In genomic region chr22:23744485-23744884, GRCh38 we compare ENCODE assay signal across 38 cellular contexts. TPM values are rescaled to one million over a fixed set of nuclear protein-coding genes. Genes with fewer than 3 reads are reported as not detected.
"Had no signal": no experiment of that assay in that cellular context is flagged by ENCODE, and none has a peak within 500 bp of the region (broad histone marks: within the 10 kb centered on the region; RNA-seq: fewer than 3 reads in every experiment).

No MANE protein-coding gene starts in this region.

- H2AFZ ChIP-seq: hepatocyte had no signal

- DNase-seq: activated CD4-positive, alpha-beta memory T cell treated with anti-CD3 and anti-CD28 coated beads for 36 hours; activated CD4-positive, alpha-beta T cell treated with anti-CD3 and anti-CD28 coated beads for 48 hours; activated CD8-positive, alpha-beta memory T cell treated with anti-CD3 and anti-CD28 coated beads, Interleukin-2, amount 10 ng/mL, durations not matched to agents 7 days and 5 days; activated CD8-positive, alpha-beta memory T cell treated with anti-CD3 and anti-CD28 coated beads, Interleukin-2, amount 50 U/mL, for 4 hours; activated CD8-positive, alpha-beta T cell treated with anti-CD3 and anti-CD28 coated beads, Interleukin-2, amount 10 ng/mL, durations not matched to agents 7 days and 5 days; activated effector memory CD4-positive, alpha-beta T cell treated with anti-CD3 and anti-CD28 coated beads, Interleukin-2, amount 50 U/mL, for 16 hours; activated naive CD4-positive, alpha-beta T cell treated with anti-CD3 and anti-CD28 coated beads for 36 hours; activated naive CD8-positive, alpha-beta T cell treated with anti-CD3 and anti-CD28 coated beads for 36 hours; activated naive CD8-positive, alpha-beta T cell treated with anti-CD3 and anti-CD28 coated beads, Interleukin-2, amount 50 U/mL, for 24 hours; activated T-cell treated with anti-CD3 and anti-CD28 coated beads, Interleukin-2, amount 50 U/mL, for 1 hour; activated T-cell treated with anti-CD3 and anti-CD28 coated beads, Interleukin-2, amount 50 U/mL, for 48 hours; adrenal gland; amygdala; caudate nucleus; cortex of kidney; dermis blood vessel endothelial cell; effector CD4-positive, alpha-beta T cell; effector memory CD8-positive, alpha-beta T cell; esophagus squamous epithelium; heart right ventricle; T-helper 2 cell had no signal

- H3K4me3 Mint-ChIP-seq: activated CD4-positive, alpha-beta memory T cell treated with anti-CD3 and anti-CD28 coated beads for 36 hours; activated CD8-positive, alpha-beta memory T cell treated with anti-CD3 and anti-CD28 coated beads, Interleukin-2, amount 10 ng/mL, durations not matched to agents 7 days and 5 days; activated CD8-positive, alpha-beta T cell treated with anti-CD3 and anti-CD28 coated beads, Interleukin-2, amount 10 ng/mL, durations not matched to agents 7 days and 5 days; activated naive CD4-positive, alpha-beta T cell treated with anti-CD3 and anti-CD28 coated beads for 36 hours; activated naive CD4-positive, alpha-beta T cell treated with anti-CD3 and anti-CD28 coated beads, Interleukin-2, amount 50 U/mL, for 24 hours; activated naive CD8-positive, alpha-beta T cell treated with anti-CD3 and anti-CD28 coated beads for 36 hours; activated naive CD8-positive, alpha-beta T cell treated with anti-CD3 and anti-CD28 coated beads, Interleukin-2, amount 50 U/mL, for 24 hours; activated T-helper 1 cell treated with anti-CD3 and anti-CD28 coated beads, Interleukin-12 subunit alpha, Interleukin-12 subunit beta, Interleukin-2, Interleukin-4 antibody, amounts not matched to agents 30 ng/mL and 10 ng/mL and 1 ng/mL, durations not matched to agents 14 hours and 24 hours and 36 hours; effector memory CD8-positive, alpha-beta T cell; WTC11 had no signal

- H3K9me3 ChIP-seq: adrenal gland, ascending aorta, esophagus squamous epithelium had no signal

- ATAC-seq: activated CD4-positive, CD25-positive, alpha-beta regulatory T cell treated with anti-CD3 and anti-CD28 coated beads, Interleukin-2, amount 50 U/mL, for 24 hours; activated CD8-positive, alpha-beta memory T cell treated with anti-CD3 and anti-CD28 coated beads, Interleukin-2, amount 10 ng/mL, durations not matched to agents 7 days and 5 days; activated CD8-positive, alpha-beta T cell treated with anti-CD3 and anti-CD28 coated beads, Interleukin-2, amount 10 ng/mL, durations not matched to agents 7 days and 5 days; activated naive CD8-positive, alpha-beta T cell treated with anti-CD3 and anti-CD28 coated beads, Interleukin-2, amount 50 U/mL, for 24 hours; effector memory CD8-positive, alpha-beta T cell; gastroesophageal sphincter; heart right ventricle; WTC11 had no signal

- H3K27me3 ChIP-seq: adrenal gland, ascending aorta, esophagus squamous epithelium, gastroesophageal sphincter, heart right ventricle, hepatocyte had no signal

- H3K9me3 Mint-ChIP-seq: activated naive CD4-positive, alpha-beta T cell treated with anti-CD3 and anti-CD28 coated beads, Interleukin-2, amount 50 U/mL, for 24 hours; activated naive CD8-positive, alpha-beta T cell treated with anti-CD3 and anti-CD28 coated beads, Interleukin-2, amount 50 U/mL, for 24 hours; activated T-helper 2 cell treated with anti-CD3 and anti-CD28 coated beads, Interferon-gamma antibody, Interleukin-2, Interleukin-4, amounts not matched to agents 10 μg/mL and 5 μg/mL and 100 μg/mL, durations not matched to agents 14 hours and 24 hours and 36 hours; effector memory CD8-positive, alpha-beta T cell; WTC11 had no signal

- H3K4me2 ChIP-seq: hepatocyte had no signal

- H3K4me1 ChIP-seq: adrenal gland had no signal

- H3K4me1 Mint-ChIP-seq: activated naive CD4-positive, alpha-beta T cell treated with anti-CD3 and anti-CD28 coated beads, Interleukin-2, amount 50 U/mL, for 24 hours; activated naive CD8-positive, alpha-beta T cell treated with anti-CD3 and anti-CD28 coated beads for 36 hours; activated naive CD8-positive, alpha-beta T cell treated with anti-CD3 and anti-CD28 coated beads, Interleukin-2, amount 50 U/mL, for 24 hours had no signal

- H3K27me3 Mint-ChIP-seq: activated CD4-positive, alpha-beta memory T cell treated with anti-CD3 and anti-CD28 coated beads for 36 hours; activated CD8-positive, alpha-beta memory T cell treated with anti-CD3 and anti-CD28 coated beads, Interleukin-2, amount 10 ng/mL, durations not matched to agents 7 days and 5 days; activated naive CD4-positive, alpha-beta T cell treated with anti-CD3 and anti-CD28 coated beads, Interleukin-2, amount 50 U/mL, for 24 hours; activated naive CD8-positive, alpha-beta T cell treated with anti-CD3 and anti-CD28 coated beads for 36 hours; activated naive CD8-positive, alpha-beta T cell treated with anti-CD3 and anti-CD28 coated beads, Interleukin-2, amount 50 U/mL, for 24 hours; effector memory CD8-positive, alpha-beta T cell had no signal

- H3K27ac Mint-ChIP-seq: activated CD4-positive, alpha-beta memory T cell treated with anti-CD3 and anti-CD28 coated beads for 36 hours; activated CD8-positive, alpha-beta memory T cell treated with anti-CD3 and anti-CD28 coated beads, Interleukin-2, amount 10 ng/mL, durations not matched to agents 7 days and 5 days; activated CD8-positive, alpha-beta T cell treated with anti-CD3 and anti-CD28 coated beads, Interleukin-2, amount 10 ng/mL, durations not matched to agents 7 days and 5 days; activated naive CD4-positive, alpha-beta T cell treated with anti-CD3 and anti-CD28 coated beads for 36 hours; activated naive CD4-positive, alpha-beta T cell treated with anti-CD3 and anti-CD28 coated beads, Interleukin-2, amount 50 U/mL, for 24 hours; activated naive CD8-positive, alpha-beta T cell treated with anti-CD3 and anti-CD28 coated beads for 36 hours; activated naive CD8-positive, alpha-beta T cell treated with anti-CD3 and anti-CD28 coated beads, Interleukin-2, amount 50 U/mL, for 24 hours; activated T-helper 1 cell treated with anti-CD3 and anti-CD28 coated beads, Interleukin-12 subunit alpha, Interleukin-12 subunit beta, Interleukin-2, Interleukin-4 antibody, amounts not matched to agents 30 ng/mL and 10 ng/mL and 1 ng/mL, durations not matched to agents 14 hours and 24 hours and 36 hours; activated T-helper 2 cell treated with anti-CD3 and anti-CD28 coated beads, Interferon-gamma antibody, Interleukin-2, Interleukin-4, amounts not matched to agents 10 μg/mL and 5 μg/mL and 100 μg/mL, durations not matched to agents 14 hours and 24 hours and 36 hours; WTC11 had no signal

- H3K27ac ChIP-seq: epithelial cell of prostate, esophagus squamous epithelium, gastroesophageal sphincter, heart right ventricle, hepatocyte, VCaP had no signal

- H3K4me3 ChIP-seq: adrenal gland, ascending aorta, esophagus squamous epithelium, gastroesophageal sphincter, heart right ventricle, hepatocyte had no signal

RNA-seq across cellular contexts. Expression of gene VPREB3, which starts 9.7 kb away (rescaled TPM):
- total RNA-seq: activated CD4-positive, alpha-beta memory T cell treated with anti-CD3 and anti-CD28 coated beads for 36 hours; activated CD8-positive, alpha-beta memory T cell treated with anti-CD3 and anti-CD28 coated beads for 36 hours; activated CD8-positive, alpha-beta T cell treated with anti-CD3 and anti-CD28 coated beads, Interleukin-2, amount 10 ng/mL, durations not matched to agents 7 days and 5 days; activated naive CD4-positive, alpha-beta T cell treated with anti-CD3 and anti-CD28 coated beads for 36 hours; activated T-helper 1 cell treated with anti-CD3 and anti-CD28 coated beads, Interleukin-12 subunit alpha, Interleukin-12 subunit beta, Interleukin-2, Interleukin-4 antibody, amounts not matched to agents 30 ng/mL and 10 ng/mL and 1 ng/mL, durations not matched to agents 14 hours and 24 hours and 36 hours; activated T-helper 2 cell treated with anti-CD3 and anti-CD28 coated beads, Interferon-gamma antibody, Interleukin-2, Interleukin-4, amounts not matched to agents 10 μg/mL and 5 μg/mL and 100 μg/mL, durations not matched to agents 14 hours and 24 hours and 36 hours; ascending aorta; chondrocyte; dermis blood vessel endothelial cell; endothelial cell of umbilical vein; esophagus squamous epithelium; fibroblast of lung; fibroblast of villous mesenchyme; glomerular endothelial cell; hepatocyte; T-helper 1 cell treated with Interleukin-12 subunit alpha and Interleukin-12 subunit beta and Interleukin-4 antibody, amounts not matched to agents 30 ng/mL and 1 ng/mL, for 36 hours had no signal

RNA-seq across cellular contexts. Expression of gene C22orf15, which starts 18.3 kb away (rescaled TPM):
- total RNA-seq: ascending aorta, chondrocyte, dermis blood vessel endothelial cell, endothelial cell of umbilical vein, esophagus squamous epithelium, heart right ventricle, hepatocyte had no signal
